Comparison of ENCODE assay signal across 7 cellular contexts in the genomic region with DNA sequence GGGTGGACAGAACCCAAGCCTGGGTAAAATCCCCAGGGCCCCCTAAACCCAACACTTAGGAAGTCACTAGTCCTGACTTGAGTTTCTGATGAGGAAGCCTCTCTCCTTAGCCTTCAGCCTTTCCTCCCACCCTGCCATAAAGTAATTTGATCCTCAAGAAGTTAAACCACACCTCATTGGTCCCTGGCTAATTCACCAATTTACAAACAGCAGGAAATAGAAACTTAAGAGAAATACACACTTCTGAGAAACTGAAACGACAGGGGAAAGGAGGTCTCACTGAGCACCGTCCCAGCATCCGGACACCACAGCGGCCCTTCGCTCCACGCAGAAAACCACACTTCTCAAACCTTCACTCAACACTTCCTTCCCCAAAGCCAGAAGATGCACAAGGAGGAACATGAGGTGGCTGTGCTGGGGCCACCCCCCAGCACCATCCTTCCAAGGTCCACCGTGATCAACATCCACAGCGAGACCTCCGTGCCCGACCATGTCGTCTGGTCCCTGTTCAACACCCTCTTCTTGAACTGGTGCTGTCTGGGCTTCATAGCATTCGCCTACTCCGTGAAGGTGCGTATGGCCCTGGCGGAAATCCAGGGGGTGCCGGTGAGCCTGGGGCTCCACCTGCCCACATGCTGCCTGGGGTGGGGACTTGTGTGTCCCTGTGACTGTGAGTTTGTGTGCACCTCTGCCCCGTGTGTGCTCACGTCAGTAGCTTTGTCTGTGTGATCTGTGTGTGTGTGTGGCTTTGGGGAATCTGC. TPM values are rescaled to one million over a fixed set of nuclear protein-coding genes. Genes with fewer than 3 reads are reported as not detected.
DNase-seq lines count a peak whose midpoint lies in the region; ATAC-seq, FAIRE-seq and TF ChIP-seq lines count a peak whose summit lies in the region.

Gene IFITM1, plus strand, starts transcription at position 254 of the 761 bp plus-strand sequence. Its CDS starts 131 bp downstream, at position 385.

- H3K27ac ChIP-seq in endodermal cell (ENCODE audit: low read depth, low read length) (no peak within 1 kb of the TSS), uterus (peak within 1 kb of the TSS; percentile 91 to 99)

- TF ChIP-seq CTCF in endodermal cell (conservative IDR thresholded peaks at IDR 0.05) (no peak), uterus (IDR thresholded peaks at IDR 0.05) (no peak)

- H3K9me3 Mint-ChIP-seq in endodermal cell: no peaks in the 10 kb centered on the region

- peak; percentile 91 for FAIRE-seq in GM18507 (lab: Jason Lieb, UNC)

- H3K4me1 ChIP-seq in endodermal cell (ENCODE audit: control insufficient read depth, insufficient read depth, low read length): peaks cover 13% of the 10 kb centered on the region
- peaks cover 66% of the 10 kb centered on the region for H3K4me1 ChIP-seq in mononuclear cell (ENCODE audit: insufficient read depth, low read length)
- H3K4me1 ChIP-seq in uterus: peaks cover 6 to 8% of the 10 kb centered on the region in 2 donors

- ATAC-seq in HG03432 (IDR thresholded peaks at IDR 0.05; ENCODE audit: unreplicated experiment): peak; percentile 27

- H3K4me3 ChIP-seq in endodermal cell (ENCODE audit: low read length) (peak within 1 kb of the TSS; percentile 100), mononuclear cell (ENCODE audit: low read length) (peak within 1 kb of the TSS; percentile 80), uterus (peak within 1 kb of the TSS; percentile 45 to 61)

- peaks cover 13% of the 10 kb centered on the region for H3K36me3 Mint-ChIP-seq in endodermal cell (ENCODE audit: low read depth)

- 2 to 7% methylated on average over 6 to 18 of the region's 18 CpGs for WGBS in endodermal cell (ENCODE audit: insufficient coverage in 1 of 2, insufficient read length in 1 of 2), 2 experiments

- H3K27me3 ChIP-seq in endodermal cell (ENCODE audit: control insufficient read depth, insufficient read depth, low read length, poor library complexity, severe bottlenecking) (no peaks in the 10 kb centered on the region), mononuclear cell (ENCODE audit: insufficient read depth, low read length) (no peaks in the 10 kb centered on the region), uterus (no peaks in the 10 kb centered on the region)

- peak; percentile 86 to 95 for TF ChIP-seq POLR2A in uterus (IDR thresholded peaks at IDR 0.05)

- H3K9ac ChIP-seq in endodermal cell (ENCODE audit: extremely low read depth, low read length, poor library complexity, severe bottlenecking): peak within 1 kb of the TSS; percentile 95

- peak; percentile 65 for DNase-seq in GM18507 (ENCODE audit: extremely low spot score, insufficient read length, low read depth)
- DNase-seq in activated CD4-positive, alpha-beta T cell treated with anti-CD3 and anti-CD28 coated beads for 48 hours: peak; percentile 66
- peak; percentile 83 for DNase-seq in endodermal cell
- peak in 1 of 2 donors; percentile 62 for DNase-seq in uterus
- DNase-seq in NCI-H1105 (lab: John Stamatoyannopoulos, UW): no peak

- H3K9me3 ChIP-seq in endodermal cell (ENCODE audit: control insufficient read depth, low read length) (no peaks in the 10 kb centered on the region), mononuclear cell (ENCODE audit: low read depth, low read length) (no peaks in the 10 kb centered on the region), uterus (no peaks in the 10 kb centered on the region)

- peak within 1 kb of the TSS; percentile 94 for H3K4me3 Mint-ChIP-seq in endodermal cell

- no peaks in the 10 kb centered on the region for H3K27me3 Mint-ChIP-seq in endodermal cell (ENCODE audit: insufficient read depth)

- peaks cover 38% of the 10 kb centered on the region for H3K4me1 Mint-ChIP-seq in endodermal cell

- intact Hi-C loops in uterus (cut with DNase I; ENCODE audit: low total_unique reads): no loop called here

- H3K27ac Mint-ChIP-seq in endodermal cell: peak within 1 kb of the TSS; percentile 90

- H3K36me3 ChIP-seq in endodermal cell (ENCODE audit: control insufficient read depth, insufficient read depth, low read length) (peaks cover 11% of the 10 kb centered on the region), uterus (no peaks in the 10 kb centered on the region)

RNA-seq across cellular contexts. Expression of gene IFITM1, which starts in this region (rescaled TPM):
- total RNA-seq in endodermal cell: 100 to 1,000 TPM; 211 to 558 TPM
- polyA plus RNA-seq in endodermal cell (2013, experiment 1 of 2): 244 TPM
- polyA plus RNA-seq in endodermal cell (2013, experiment 2 of 2): 241 TPM
- total RNA-seq in mononuclear cell: 276 TPM
- total RNA-seq in uterus: 100 to 1,000 TPM in 2 of 4 donors, 10 to 100 TPM in 2; 13.4 to 672 (median 239) TPM
